23 cellular contexts compared by ENCODE assay signal in genomic region chr15:47542312-47543094, GRCh38.
"Had no signal": no experiment of that assay in that cellular context is flagged by ENCODE, and none has a peak within 500 bp of the region (broad histone marks: within the 10 kb centered on the region; RNA-seq: fewer than 3 reads in every experiment).

No MANE protein-coding gene starts in this region.

- H3K4me1 ChIP-seq: body of pancreas had no signal

- H3K27ac ChIP-seq: body of pancreas, VCaP had no signal

- H3K4me3 ChIP-seq: body of pancreas, K562 had no signal

- ATAC-seq: activated T-helper 17 cell treated with anti-CD3 and anti-CD28 coated beads, Interleukin-2, amount 50 U/mL, for 72 hours; body of pancreas; K562 had no signal

- DNase-seq: activated CD4-positive, alpha-beta memory T cell treated with anti-CD3 and anti-CD28 coated beads, Interleukin-2, amount 10 ng/mL, durations not matched to agents 7 days and 5 days; activated CD4-positive, alpha-beta T cell treated with anti-CD3 and anti-CD28 coated beads, Interleukin-2, amount 50 U/mL, for 1 hour; activated CD4-positive, CD25-positive, alpha-beta regulatory T cell; activated gamma-delta T cell; activated naive CD4-positive, alpha-beta T cell treated with anti-CD3 and anti-CD28 coated beads for 36 hours; activated naive CD8-positive, alpha-beta T cell treated with anti-CD3 and anti-CD28 coated beads, Interleukin-2, amount 10 ng/mL, durations not matched to agents 7 days and 5 days; activated T-cell treated with anti-CD3 and anti-CD28 coated beads for 4 hours; activated T-cell treated with anti-CD3 and anti-CD28 coated beads, Interleukin-2, amount 50 U/mL, for 48 hours; aorta; body of pancreas; central memory CD4-positive, alpha-beta T cell; Karpas-422; MM.1S; NCI-H1048; NCI-H1930; NCI-H2227 treated with DMSO at 0.1 percent for 48 hours; NCI-H526; NCI-H774; SHP77 treated with DMSO at 0.1 percent for 48 hours; T-helper 1 cell had no signal

- H3K27me3 ChIP-seq: body of pancreas had no signal

- H3K9me3 ChIP-seq: body of pancreas had no signal
